In genomic region chr3:11212301-11212613, GRCh38 we compare ENCODE assay signal across 14 cellular contexts. TPM values are rescaled to one million over a fixed set of nuclear protein-coding genes. Genes with fewer than 3 reads are reported as not detected.
A peak's percentile ranks its signal among the peaks of the same experiment; 100 is the strongest.
DNase-seq lines count a peak whose midpoint lies in the region; ATAC-seq, FAIRE-seq and TF ChIP-seq lines count a peak whose summit lies in the region.
"Had no signal": no experiment of that assay in that cellular context is flagged by ENCODE, and none has a peak within 500 bp of the region (broad histone marks: within the 10 kb centered on the region; RNA-seq: fewer than 3 reads in every experiment).

No MANE protein-coding gene starts in this region.

- no peak for FAIRE-seq in astrocyte (lab: Jason Lieb, UNC)
- FAIRE-seq: TTC549 had no signal

- H2AFZ ChIP-seq in astrocyte (ENCODE audit: low read depth, low read length): no peak overlapping the region

- DNase-seq in HCEC 1CT (peak; percentile 74), astrocyte (ENCODE audit: low read depth) (peak; percentile 73), hepatic stellate cell (ENCODE audit: low spot score) (peak; percentile 82), thoracic aorta (ENCODE audit: low spot score) (no peak), GM10248 (ENCODE audit: extremely low spot score) (no peak), islet precursor cell (no peak), NCI-H2029 (lab: John Stamatoyannopoulos, UW) (no peak)
- DNase-seq: activated naive CD4-positive, alpha-beta T cell; CD8-positive, alpha-beta memory T cell; foreskin melanocyte; NCI-H1417; Right ventricle myocardium superior had no signal

- POLR2A ChIA-PET in GM10248 (lab: Yijun Ruan, JAX): no interaction called here

- H4K20me1 ChIP-seq in astrocyte (ENCODE audit: insufficient read depth, low read length): peaks cover 6% of the 10 kb centered on the region

- H3K9me3 ChIP-seq in astrocyte (ENCODE audit: insufficient read depth, low read depth, low read length) (no peaks in the 10 kb centered on the region), thoracic aorta (no peaks in the 10 kb centered on the region)

- H3K4me1 Mint-ChIP-seq in astrocyte (ENCODE audit: low read depth, unreplicated experiment): peaks cover 38% of the 10 kb centered on the region

- TF ChIP-seq CTCF in astrocyte (IDR thresholded peaks at IDR 0.05; ENCODE audit: insufficient read depth, low read depth, low read length) (no peak), thoracic aorta (IDR thresholded peaks at IDR 0.05) (no peak), GM10248 (IDR thresholded peaks at IDR 0.05; ENCODE audit: control extremely low read depth, extremely low read depth, low read depth, missing control alignments) (no peak)

- H3K4me1 ChIP-seq in astrocyte (ENCODE audit: insufficient read depth, low read length): peaks cover 31% of the 10 kb centered on the region
- H3K4me1 ChIP-seq in thoracic aorta (ENCODE audit: control insufficient read depth in 1 of 2, low read depth in 2 of 2): peaks cover 25 to 66% of the 10 kb centered on the region in 2 donors

- CTCF ChIA-PET in GM10248 (lab: Yijun Ruan, JAX): no interaction called here

- H3K36me3 Mint-ChIP-seq in astrocyte (ENCODE audit: low read depth, unreplicated experiment): no peaks in the 10 kb centered on the region
- H3K36me3 Mint-ChIP-seq: CD8-positive, alpha-beta memory T cell had no signal

- H3K4me3 Mint-ChIP-seq in astrocyte (ENCODE audit: unreplicated experiment): no peak overlapping the region
- H3K4me3 Mint-ChIP-seq: CD8-positive, alpha-beta memory T cell had no signal

- H3K79me2 ChIP-seq in astrocyte (ENCODE audit: insufficient read depth, low read length): peaks cover 69% of the 10 kb centered on the region

- ATAC-seq in thoracic aorta (ENCODE audit: insufficient number of reproducible peaks, low FRiP score, low read depth) (peak; percentile 47), HG03342 (IDR thresholded peaks at IDR 0.05; ENCODE audit: unreplicated experiment) (no peak)

- no peak overlapping the region for H3K27ac Mint-ChIP-seq in astrocyte (ENCODE audit: unreplicated experiment)
- H3K27ac Mint-ChIP-seq: CD8-positive, alpha-beta memory T cell had no signal

- H3K4me3 ChIP-seq in astrocyte (ENCODE audit: insufficient read depth, low read depth, low read length) (no peak overlapping the region), thoracic aorta (peak overlapping the region; percentile 47)

- H3K4me2 ChIP-seq in astrocyte (ENCODE audit: low read length): peak overlapping the region; percentile 74

- H3K36me3 ChIP-seq in astrocyte (ENCODE audit: insufficient read depth, low read length) (peaks cover 3% of the 10 kb centered on the region), thoracic aorta (no peaks in the 10 kb centered on the region)

- H3K27me3 ChIP-seq in astrocyte (ENCODE audit: insufficient read depth, low read length): no peaks in the 10 kb centered on the region
- no peaks in the 10 kb centered on the region for H3K27me3 ChIP-seq in thoracic aorta (replicated peaks; ENCODE audit: insufficient read depth)

- H3K9ac ChIP-seq in astrocyte (ENCODE audit: low read length): peak overlapping the region; percentile 43

- H3K9me3 Mint-ChIP-seq in astrocyte (ENCODE audit: unreplicated experiment): no peaks in the 10 kb centered on the region
- H3K9me3 Mint-ChIP-seq: CD8-positive, alpha-beta memory T cell had no signal

- H3K27ac ChIP-seq in astrocyte (ENCODE audit: low read depth, low read length) (peak overlapping the region; percentile 77), thoracic aorta (peak overlapping the region; percentile 80 to 94)

- no peaks in the 10 kb centered on the region for H3K27me3 Mint-ChIP-seq in astrocyte (ENCODE audit: low read depth, unreplicated experiment)

RNA-seq across cellular contexts. Expression of gene HRH1, which starts 58.0 kb away (rescaled TPM):
- 2.1 and 2.4 TPM in 2 replicates for total RNA-seq in astrocyte
- 10 to 100 TPM; 17.7 to 48.3 TPM for total RNA-seq in thoracic aorta

RNA-seq across cellular contexts. Expression of gene ATG7, which starts 59.9 kb away (rescaled TPM):
- total RNA-seq in astrocyte: 24.8 and 29.5 TPM in 2 replicates
- 10 to 100 TPM; 56.6 to 88.3 TPM for total RNA-seq in thoracic aorta

Comparison
In these comparisons a context has a peak if more than half of its experiments do, and no peak if none do; other contexts are left out.
1. DNase-seq: peak in HCEC 1CT (single experiment), astrocyte (single experiment) and hepatic stellate cell (single experiment); none in thoracic aorta (single experiment), GM10248 (single experiment), islet precursor cell (single experiment) and NCI-H2029 (single experiment).